13 cellular contexts compared by ENCODE assay signal in genomic region chr5:124524552-124525232, GRCh38.
DNase-seq lines count a peak whose midpoint lies in the region; ATAC-seq and TF ChIP-seq lines count a peak whose summit lies in the region.
"Had no signal": no experiment of that assay in that cellular context is flagged by ENCODE, and none has a peak within 500 bp of the region (broad histone marks: within the 10 kb centered on the region; RNA-seq: fewer than 3 reads in every experiment).

No MANE protein-coding gene starts in this region.

- no peak overlapping the region for H3K4me3 ChIP-seq in Panc1 (ENCODE audit: low read depth in 2 of 2, low read length in 2 of 2)

- BruUV-seq in Panc1 (replicated peaks; lab: Mats Ljungman, UMichigan), result no TSS peak

- H3K36me3 ChIP-seq in Panc1 (ENCODE audit: control insufficient read depth, insufficient read depth, low read length), result no peaks in the 10 kb centered on the region

- DNase-seq in GM13976 (ENCODE audit: low spot score) (peak; percentile 44), Panc1 (ENCODE audit: low read depth, low spot score) (no peak), sciatic nerve (ENCODE audit: low spot score) (no peak), NCI-H345 treated with DMSO at 0.1 percent for 48 hours (lab: John Stamatoyannopoulos, UW; ENCODE audit: unreplicated experiment) (no peak), activated T-cell treated with anti-CD3 and anti-CD28 coated beads for 4 hours (no peak)
- no peak for DNase-seq in stimulated activated CD4-positive, alpha-beta T cell treated with anti-CD3 and anti-CD28 coated beads, Interleukin-4, amount 100 ng/mL, for 1 hour
- DNase-seq: Calu3, left ventricle myocardium superior had no signal

- ATAC-seq in GM19468 (IDR thresholded peaks at IDR 0.05; ENCODE audit: extremely low read depth, unreplicated experiment) (peak; percentile 85), HG03097 (IDR thresholded peaks at IDR 0.05; ENCODE audit: low FRiP score, unreplicated experiment) (peak; percentile 90), Panc1 (no peak), sciatic nerve (no peak)
- ATAC-seq: activated T-helper 17 cell treated with anti-CD3 and anti-CD28 coated beads, Interleukin-2, amount 50 U/mL, for 72 hours; left ventricle myocardium superior; SK-N-SH treated with all-trans-retinoic acid at 6 μM for 48 hours had no signal

- peak overlapping the region; percentile 15; the same call in 1 of the 2 replicates for H3K27ac ChIP-seq in Panc1 (ENCODE audit: low read length)
- H3K27ac ChIP-seq: epithelial cell of prostate had no signal

- intact Hi-C loops in Panc1 (cut with micrococcal nuclease; ENCODE audit: unreplicated experiment), result no loop called here
- intact Hi-C loops in sciatic nerve (cut with DNase I), result no loop called here

- no peaks in the 10 kb centered on the region for H3K4me1 ChIP-seq in Panc1 (ENCODE audit: control insufficient read depth, insufficient read depth, low read length)

- in situ Hi-C loops in GM13976 (cut with MboI; ENCODE audit: low sequenced_read_pairs, unreplicated experiment), result no loop called here
- in situ Hi-C loops in Panc1 (cut with HindIII; ENCODE audit: low pct_unique_long_range_greater_than_20kb, low sequenced_read_pairs), result no loop called here

- no peaks in the 10 kb centered on the region for H3K9me3 ChIP-seq in Panc1 (ENCODE audit: control insufficient read depth, insufficient read depth, low read depth, low read length)

- POLR2A ChIA-PET in Panc1 (lab: Charles Lee), result no interaction called here

- CTCF ChIA-PET in Panc1 (lab: Charles Lee), result no interaction called here

- TF ChIP-seq CTCF in GM13976 (IDR thresholded peaks at IDR 0.05; ENCODE audit: borderline replicate concordance, control extremely low read depth, extremely low read depth, insufficient read depth, missing control alignments), result peak; percentile 24
- TF ChIP-seq CTCF in Panc1 (IDR thresholded peaks at IDR 0.05), result no peak

- no peaks in the 10 kb centered on the region for H3K27me3 ChIP-seq in Panc1 (ENCODE audit: control insufficient read depth, insufficient read depth, low read length)

Comparison
In these comparisons a context has a peak if more than half of its experiments do, and no peak if none do; other contexts are left out.
1. ATAC-seq: peak in GM19468 (single experiment) and HG03097 (single experiment); none in Panc1 (single experiment) and sciatic nerve (single experiment).